Comparison of ENCODE assay signal across 8 cellular contexts in genomic region chr5:127029513-127030258, GRCh38. TPM values are rescaled to one million over a fixed set of nuclear protein-coding genes. Genes with fewer than 3 reads are reported as not detected.
A peak's percentile ranks its signal among the peaks of the same experiment; 100 is the strongest.
DNase-seq lines count a peak whose midpoint lies in the region; ATAC-seq, FAIRE-seq and TF ChIP-seq lines count a peak whose summit lies in the region.

No MANE protein-coding gene starts in this region.

- H3K27me3 ChIP-seq in bronchial epithelial cell (ENCODE audit: control insufficient read depth, insufficient read depth, low read length), result no peaks in the 10 kb centered on the region

- H3K36me3 ChIP-seq in bronchial epithelial cell (ENCODE audit: control insufficient read depth, insufficient read depth, low read length), result no peaks in the 10 kb centered on the region

- peak overlapping the region; percentile 72 for H3K4me3 ChIP-seq in GM08714 (ENCODE audit: low read length)
- peak overlapping the region; percentile 64 for H3K4me3 ChIP-seq in bronchial epithelial cell (ENCODE audit: low read depth, low read length)

- DNase-seq in NCI-H2029 treated with DMSO at 0.1 percent for 48 hours (lab: John Stamatoyannopoulos, UW) (peak; percentile 58), UCSD-AML1 (lab: John Stamatoyannopoulos, UW; ENCODE audit: unreplicated experiment) (peak; percentile 61), bronchial epithelial cell (ENCODE audit: low read depth) (peak; percentile 67), iPS-NIHi11 (ENCODE audit: low spot score) (peak; percentile 61)
- peak; percentile 16 to 43 for DNase-seq in stimulated activated CD4-positive, alpha-beta T cell treated with anti-CD3 and anti-CD28 coated beads, Interleukin-12 subunit alpha, Interleukin-12 subunit beta, amount 100 ng/mL, for 24 hours (ENCODE audit: low read depth in 2 of 2)

- peak; percentile 13 for ATAC-seq in HG02678 (IDR thresholded peaks at IDR 0.05; ENCODE audit: unreplicated experiment)
- no peak for ATAC-seq in HG03565 (IDR thresholded peaks at IDR 0.05; ENCODE audit: unreplicated experiment)

- no peak for FAIRE-seq in bronchial epithelial cell (lab: Jason Lieb, UNC)

- TF ChIP-seq CTCF in bronchial epithelial cell (IDR thresholded peaks at IDR 0.05; ENCODE audit: insufficient read depth, low read length, severe bottlenecking), result peak; percentile 63

RNA-seq across cellular contexts. Expression of gene MARCHF3, which starts 0.7 kb away (rescaled TPM):
- total RNA-seq in bronchial epithelial cell, result 1.6 and 6.5 TPM in 2 replicates

RNA-seq across cellular contexts. Expression of gene C5orf63, which starts 43.6 kb away (rescaled TPM):
- 4.5 and 5.9 TPM in 2 replicates for total RNA-seq in bronchial epithelial cell
